ENCODE assay signal across 9 cellular contexts in genomic region chr6:16419636-16420331, GRCh38.
DNase-seq lines count a peak whose midpoint lies in the region; ATAC-seq and TF ChIP-seq lines count a peak whose summit lies in the region.
"Had no signal": no experiment of that assay in that cellular context is flagged by ENCODE, and none has a peak within 500 bp of the region (broad histone marks: within the 10 kb centered on the region; RNA-seq: fewer than 3 reads in every experiment).

No MANE protein-coding gene starts in this region.

- H3K4me1 Mint-ChIP-seq in activated naive CD8-positive, alpha-beta T cell treated with anti-CD3 and anti-CD28 coated beads, Interleukin-2, amount 50 U/mL, for 24 hours: peaks cover 52% of the 10 kb centered on the region

- H3K9me3 ChIP-seq in sigmoid colon (no peaks in the 10 kb centered on the region), psoas muscle (no peaks in the 10 kb centered on the region)

- H3K27ac ChIP-seq in sigmoid colon: peak overlapping the region in 1 of 4 donors; percentile 41
- no peak overlapping the region for H3K27ac ChIP-seq in psoas muscle

- H3K36me3 Mint-ChIP-seq in activated naive CD8-positive, alpha-beta T cell treated with anti-CD3 and anti-CD28 coated beads, Interleukin-2, amount 50 U/mL, for 24 hours (ENCODE audit: low read depth): no peaks in the 10 kb centered on the region

- no peaks in the 10 kb centered on the region for H3K27me3 Mint-ChIP-seq in activated naive CD8-positive, alpha-beta T cell treated with anti-CD3 and anti-CD28 coated beads, Interleukin-2, amount 50 U/mL, for 24 hours

- TF ChIP-seq CTCF in sigmoid colon (IDR thresholded peaks at IDR 0.05) (no peak), psoas muscle (IDR thresholded peaks at IDR 0.05) (no peak)

- peak overlapping the region; percentile 98 for H3K27ac Mint-ChIP-seq in activated naive CD8-positive, alpha-beta T cell treated with anti-CD3 and anti-CD28 coated beads, Interleukin-2, amount 50 U/mL, for 24 hours

- H3K9me3 Mint-ChIP-seq in activated naive CD8-positive, alpha-beta T cell treated with anti-CD3 and anti-CD28 coated beads, Interleukin-2, amount 50 U/mL, for 24 hours: no peaks in the 10 kb centered on the region

- intact Hi-C loops in sigmoid colon (cut with DNase I) (no loop called here), psoas muscle (cut with DNase I) (loop anchor here in 1 of 2 donors (10.0 kb wide), 1 partner anchor 355 kb away; no protein-coding TSS in a partner anchor)

- peak overlapping the region; percentile 3; the same call in 1 of the 2 replicates for H3K4me3 ChIP-seq in GM08714 (ENCODE audit: low read length)
- no peak overlapping the region for H3K4me3 ChIP-seq in sigmoid colon
- no peak overlapping the region for H3K4me3 ChIP-seq in psoas muscle

- no peaks in the 10 kb centered on the region for H3K36me3 ChIP-seq in sigmoid colon
- no peaks in the 10 kb centered on the region for H3K36me3 ChIP-seq in psoas muscle (ENCODE audit: insufficient read depth in 1 of 2, low read depth in 1 of 2)

- ATAC-seq in GM19372 (IDR thresholded peaks at IDR 0.05; ENCODE audit: low read depth, unreplicated experiment) (peak; percentile 49), HG03097 (IDR thresholded peaks at IDR 0.05; ENCODE audit: low FRiP score, unreplicated experiment) (peak; percentile 46), psoas muscle (no peak)
- ATAC-seq in activated naive CD8-positive, alpha-beta T cell treated with anti-CD3 and anti-CD28 coated beads, Interleukin-2, amount 50 U/mL, for 24 hours: no peak

- DNase-seq in activated naive CD8-positive, alpha-beta T cell treated with anti-CD3 and anti-CD28 coated beads, Interleukin-2, amount 50 U/mL, for 24 hours: no peak
- DNase-seq in sigmoid colon (no peak), NCI-H2227 treated with DMSO at 0.1 percent for 48 hours (lab: John Stamatoyannopoulos, UW) (no peak), NCI-H82 (lab: John Stamatoyannopoulos, UW) (no peak), psoas muscle (no peak)
- DNase-seq: NK-92 treated with Interleukin-12 subunit alpha and Interleukin-12 subunit beta, amount 100 ng/mL, for 24 hours had no signal

- 86 to 94% methylated on average over 10 of the region's 10 CpGs for WGBS in sigmoid colon, 2 donors
- WGBS in psoas muscle, 3 donors: 89 to 93% (median 92%) methylated on average over 10 of the region's 10 CpGs

- H3K4me1 ChIP-seq in sigmoid colon: peaks cover 0 to 30% (median 23%) of the 10 kb centered on the region in 4 donors
- H3K4me1 ChIP-seq in psoas muscle: no peaks in the 10 kb centered on the region

- no peak for TF ChIP-seq POLR2A in sigmoid colon (IDR thresholded peaks at IDR 0.05)

- H3K4me3 Mint-ChIP-seq in activated naive CD8-positive, alpha-beta T cell treated with anti-CD3 and anti-CD28 coated beads, Interleukin-2, amount 50 U/mL, for 24 hours: peak overlapping the region; percentile 68

- H3K27me3 ChIP-seq in sigmoid colon (no peaks in the 10 kb centered on the region), psoas muscle (ENCODE audit: insufficient read depth in 3 of 3, low read length in 2 of 3) (no peaks in the 10 kb centered on the region)

- no peak for TF ChIP-seq EP300 in sigmoid colon (IDR thresholded peaks at IDR 0.05)

Comparison
In these comparisons a context has a peak if more than half of its experiments do, and no peak if none do; other contexts are left out.
1. ATAC-seq: peak in GM19372 (single experiment) and HG03097 (single experiment); none in activated naive CD8-positive, alpha-beta T cell treated with anti-CD3 and anti-CD28 coated beads, Interleukin-2, amount 50 U/mL, for 24 hours (single experiment) and psoas muscle (0 of 4).